In genomic region chr1:204075116-204075636, GRCh38 we compare ENCODE assay signal across 9 cellular contexts. TPM values are rescaled to one million over a fixed set of nuclear protein-coding genes. Genes with fewer than 3 reads are reported as not detected.
A peak's percentile ranks its signal among the peaks of the same experiment; 100 is the strongest.
DNase-seq lines count a peak whose midpoint lies in the region; ATAC-seq and TF ChIP-seq lines count a peak whose summit lies in the region.
"Had no signal": no experiment of that assay in that cellular context is flagged by ENCODE, and none has a peak within 500 bp of the region (broad histone marks: within the 10 kb centered on the region; RNA-seq: fewer than 3 reads in every experiment).

No MANE protein-coding gene starts in this region.

- H3K4me1 Mint-ChIP-seq in activated CD4-positive, alpha-beta T cell treated with anti-CD3 and anti-CD28 coated beads, Interleukin-2, amount 10 ng/mL, durations not matched to agents 24 days and 14 days, result peaks cover 9% of the 10 kb centered on the region

- peak in 1 of 2 donors; percentile 18 for TF ChIP-seq EP300 in tibial nerve (IDR thresholded peaks at IDR 0.05)

- intact Hi-C loops in activated CD4-positive, alpha-beta T cell treated with anti-CD3 and anti-CD28 coated beads, Interleukin-2, amount 10 ng/mL, durations not matched to agents 24 days and 14 days (cut with micrococcal nuclease), result no loop called here
- intact Hi-C loops in lower lobe of right lung (cut with DNase I), result no loop called here

- H3K4me3 Mint-ChIP-seq in activated CD4-positive, alpha-beta T cell treated with anti-CD3 and anti-CD28 coated beads, Interleukin-2, amount 10 ng/mL, durations not matched to agents 24 days and 14 days, result peak overlapping the region; percentile 72

- H3K27me3 ChIP-seq in lower lobe of right lung (ENCODE audit: low read depth) (no peaks in the 10 kb centered on the region), tibial nerve (no peaks in the 10 kb centered on the region)

- no peaks in the 10 kb centered on the region for H3K9me3 Mint-ChIP-seq in activated CD4-positive, alpha-beta T cell treated with anti-CD3 and anti-CD28 coated beads, Interleukin-2, amount 10 ng/mL, durations not matched to agents 24 days and 14 days

- no peaks in the 10 kb centered on the region for H3K9me3 ChIP-seq in lower lobe of right lung
- no peaks in the 10 kb centered on the region for H3K9me3 ChIP-seq in tibial nerve

- peak; percentile 26 to 29 for ATAC-seq in lower lobe of right lung

- H3K27ac ChIP-seq in cingulate gyrus (ENCODE audit: low read depth, low read length), result peak overlapping the region; percentile 43
- H3K27ac ChIP-seq in lower lobe of right lung, result peak overlapping the region; percentile 83
- H3K27ac ChIP-seq in tibial nerve, result peak overlapping the region; percentile 80 to 97 (median 90)

- DNase-seq in activated CD4-positive, alpha-beta T cell treated with anti-CD3 and anti-CD28 coated beads, Interleukin-2, amount 10 ng/mL, durations not matched to agents 24 days and 14 days, result no peak
- no peak for DNase-seq in activated CD4-positive, alpha-beta T cell treated with anti-CD3 and anti-CD28 coated beads for 4 hours
- DNase-seq in lower lobe of right lung (no peak), tibial nerve (ENCODE audit: low spot score in 2 of 2) (no peak), SHP77 treated with DMSO at 0.1 percent for 48 hours (lab: John Stamatoyannopoulos, UW) (no peak), OCI-M1 (lab: John Stamatoyannopoulos, UW) (no peak), activated gamma-delta T cell treated with Interleukin-2 at 50 U/mL for 16 hours (no peak)
- DNase-seq: DND-41 had no signal

- H3K27ac Mint-ChIP-seq in activated CD4-positive, alpha-beta T cell treated with anti-CD3 and anti-CD28 coated beads, Interleukin-2, amount 10 ng/mL, durations not matched to agents 24 days and 14 days, result no peak overlapping the region

- H3K36me3 ChIP-seq in lower lobe of right lung (no peaks in the 10 kb centered on the region), tibial nerve (no peaks in the 10 kb centered on the region)

- no peak for TF ChIP-seq POLR2A in tibial nerve (IDR thresholded peaks at IDR 0.05)

- WGBS in tibial nerve, 2 donors, result 4 to 7% methylated on average over 19 to 31 of the region's 33 CpGs

- H3K4me1 ChIP-seq in lower lobe of right lung, result peaks cover 53% of the 10 kb centered on the region
- H3K4me1 ChIP-seq in tibial nerve, result peaks cover 0 to 56% (median 41%) of the 10 kb centered on the region in 4 donors

- H3K36me3 Mint-ChIP-seq in activated CD4-positive, alpha-beta T cell treated with anti-CD3 and anti-CD28 coated beads, Interleukin-2, amount 10 ng/mL, durations not matched to agents 24 days and 14 days (ENCODE audit: low read depth), result no peaks in the 10 kb centered on the region

- no peak for TF ChIP-seq CTCF in lower lobe of right lung (IDR thresholded peaks at IDR 0.05)
- TF ChIP-seq CTCF in tibial nerve (IDR thresholded peaks at IDR 0.05), result no peak

- H3K27me3 Mint-ChIP-seq in activated CD4-positive, alpha-beta T cell treated with anti-CD3 and anti-CD28 coated beads, Interleukin-2, amount 10 ng/mL, durations not matched to agents 24 days and 14 days, result peaks cover 70% of the 10 kb centered on the region

- H3K4me3 ChIP-seq in lower lobe of right lung (peak overlapping the region; percentile 83), tibial nerve (peak overlapping the region; percentile 57 to 85 (median 76))

RNA-seq across cellular contexts. Expression of gene SOX13, which starts 2.3 kb away (rescaled TPM):
- 0.17 TPM in 1 of 2 replicates, not detected in the other for total RNA-seq in activated CD4-positive, alpha-beta T cell treated with anti-CD3 and anti-CD28 coated beads, Interleukin-2, amount 10 ng/mL, durations not matched to agents 24 days and 14 days
- total RNA-seq in lower lobe of right lung (57.8 TPM), tibial nerve (100 to 1,000 TPM in 3 of 4 donors, 10 to 100 TPM in 1; 51.8 to 108 (median 105) TPM)

Comparison
In these comparisons a context has a peak if more than half of its experiments do, and no peak if none do; other contexts are left out.
1. RNA of gene SOX13, which starts 2.3 kb away (total RNA-seq): 51.8 to 108 TPM in tibial nerve and 57.8 TPM in lower lobe of right lung (single experiment); 0.17 TPM in activated CD4-positive, alpha-beta T cell treated with anti-CD3 and anti-CD28 coated beads, Interleukin-2, amount 10 ng/mL, durations not matched to agents 24 days and 14 days; every median in the first group is over 10 times any median in the second.
2. Peak in every context shown above with its lines, with median percentiles within 50 percentile points of each other: H3K27ac ChIP-seq.